28 cellular contexts compared by ENCODE assay signal in genomic region chr22:44461614-44462013, GRCh38.
"Had no signal": no experiment of that assay in that cellular context is flagged by ENCODE, and none has a peak within 500 bp of the region (broad histone marks: within the 10 kb centered on the region; RNA-seq: fewer than 3 reads in every experiment).

No MANE protein-coding gene starts in this region.

- H3K9me3 ChIP-seq: adrenal gland, body of pancreas, esophagus muscularis mucosa, gastrocnemius medialis had no signal

- DNase-seq: activated B cell treated with CpG ODN at 0.5 μM for 24 hours; activated CD4-positive, alpha-beta T cell treated with anti-CD3 and anti-CD28 coated beads for 48 hours; activated CD4-positive, alpha-beta T cell treated with anti-CD3 and anti-CD28 coated beads, Interleukin-2, amount 50 U/mL, for 1 hour; activated CD4-positive, alpha-beta T cell treated with anti-CD3 and anti-CD28 coated beads, Interleukin-2, amount 50 U/mL, for 48 hours; activated effector memory CD4-positive, alpha-beta T cell treated with anti-CD3 and anti-CD28 coated beads, Interleukin-2, amount 50 U/mL, for 16 hours; activated naive CD4-positive, alpha-beta T cell treated with anti-CD3 and anti-CD28 coated beads for 36 hours; activated naive CD8-positive, alpha-beta T cell treated with anti-CD3 and anti-CD28 coated beads for 36 hours; activated naive CD8-positive, alpha-beta T cell treated with anti-CD3 and anti-CD28 coated beads, Interleukin-2, amount 50 U/mL, for 24 hours; activated T-cell treated with anti-CD3 and anti-CD28 coated beads, Interleukin-2, amount 50 U/mL, for 1 hour; amygdala; aorta; body of pancreas; caudate nucleus; cortex of kidney; dermis blood vessel endothelial cell; effector CD4-positive, alpha-beta T cell; effector memory CD8-positive, alpha-beta T cell; erythroblast; foreskin keratinocyte; gastrocnemius medialis; glutamatergic neuron; T-helper 1 cell; T-helper 17 cell; T1000; WERI-Rb-1 had no signal

- H3K27ac ChIP-seq: adrenal gland, body of pancreas, esophagus muscularis mucosa, foreskin keratinocyte, gastrocnemius medialis, WERI-Rb-1 had no signal

- H3K36me3 ChIP-seq: adrenal gland, esophagus muscularis mucosa, gastrocnemius medialis, WERI-Rb-1 had no signal

- H3K4me1 ChIP-seq: adrenal gland, body of pancreas, esophagus muscularis mucosa, foreskin keratinocyte had no signal

- H3K4me3 ChIP-seq: adrenal gland, body of pancreas, esophagus muscularis mucosa, gastrocnemius medialis had no signal

- H3K27me3 ChIP-seq: adrenal gland, body of pancreas, esophagus muscularis mucosa, foreskin keratinocyte, gastrocnemius medialis had no signal

- ATAC-seq: activated CD4-positive, CD25-positive, alpha-beta regulatory T cell treated with anti-CD3 and anti-CD28 coated beads, Interleukin-2, amount 50 U/mL, for 24 hours; body of pancreas; effector memory CD8-positive, alpha-beta T cell; foreskin keratinocyte; gastrocnemius medialis; T-helper 17 cell had no signal
